In the genomic region with DNA sequence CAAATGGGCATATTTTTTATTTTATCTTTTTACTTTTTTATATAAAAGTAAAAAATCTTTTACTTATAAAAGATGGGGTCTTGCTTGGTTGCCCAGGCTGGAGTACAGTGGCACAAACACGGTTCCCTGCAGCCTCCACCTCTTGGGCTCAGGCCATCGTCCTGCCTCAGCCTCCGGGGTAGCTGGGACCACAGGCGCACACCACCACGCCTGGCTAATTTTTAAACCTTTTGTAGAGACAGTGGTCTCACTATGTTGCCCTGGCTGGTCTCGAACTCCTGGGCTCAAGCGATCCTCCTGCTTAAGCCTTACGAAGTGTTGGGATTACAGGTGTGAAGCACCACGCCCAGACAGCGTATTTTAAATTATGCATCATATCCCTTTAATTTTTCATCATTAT, we compare ENCODE assay signal across 9 cellular contexts. TPM values are rescaled to one million over a fixed set of nuclear protein-coding genes. Genes with fewer than 3 reads are reported as not detected.
DNase-seq lines count a peak whose midpoint lies in the region; ATAC-seq and TF ChIP-seq lines count a peak whose summit lies in the region.
"Had no signal": no experiment of that assay in that cellular context is flagged by ENCODE, and none has a peak within 500 bp of the region (broad histone marks: within the 10 kb centered on the region; RNA-seq: fewer than 3 reads in every experiment).

No MANE protein-coding gene starts in this region.

- H3K9me3 ChIP-seq in Peyer's patch: no peaks in the 10 kb centered on the region
- H3K9me3 ChIP-seq in esophagus squamous epithelium: no peaks in the 10 kb centered on the region
- H3K9me3 ChIP-seq in trophoblast cell (ENCODE audit: insufficient read depth, low read depth, low read length): peaks cover 2% of the 10 kb centered on the region

- no peak overlapping the region for H3K14ac ChIP-seq in trophoblast cell (ENCODE audit: low read length)

- TF ChIP-seq CTCF in Calu3 (IDR thresholded peaks at IDR 0.05; ENCODE audit: unreplicated experiment): no peak
- TF ChIP-seq CTCF in Peyer's patch (IDR thresholded peaks at IDR 0.05): no peak
- no peak for TF ChIP-seq CTCF in esophagus squamous epithelium (IDR thresholded peaks at IDR 0.05)

- H2BK12ac ChIP-seq in trophoblast cell (ENCODE audit: low read length): no peak overlapping the region

- no peak for DNase-seq in Calu3
- no peak for DNase-seq in Peyer's patch
- DNase-seq in esophagus squamous epithelium (lab: John Stamatoyannopoulos, UW): no peak
- no peak for DNase-seq in trophoblast cell
- DNase-seq in activated effector memory CD4-positive, alpha-beta T cell treated with anti-CD3 and anti-CD28 coated beads, Interleukin-2, amount 50 U/mL, for 16 hours: no peak
- DNase-seq in erythroblast (lab: John Stamatoyannopoulos, UW): no peak
- no peak for DNase-seq in sciatic nerve (ENCODE audit: low spot score)
- DNase-seq: NCI-H748 treated with DMSO at 0.1 percent for 48 hours had no signal

- intact Hi-C loops in Calu3 (cut with micrococcal nuclease; ENCODE audit: unreplicated experiment): no loop called here
- intact Hi-C loops in esophagus squamous epithelium (cut with DNase I): no loop called here
- intact Hi-C loops in sciatic nerve (cut with DNase I): no loop called here

- no peak overlapping the region for H3K9ac ChIP-seq in trophoblast cell (ENCODE audit: low read length)

- TF ChIP-seq POLR2A in Peyer's patch (IDR thresholded peaks at IDR 0.05) (no peak), esophagus squamous epithelium (IDR thresholded peaks at IDR 0.05) (no peak), GM18505 (IDR thresholded peaks at IDR 0.05; ENCODE audit: borderline replicate concordance, extremely low read depth, insufficient read depth, insufficient read length) (no peak), erythroblast (IDR thresholded peaks at IDR 0.05; ENCODE audit: low read length) (no peak)

- WGBS in esophagus squamous epithelium, 2 donors: 69 to 78% methylated on average over 9 of the region's 10 CpGs
- WGBS in trophoblast cell (ENCODE audit: extremely low coverage, insufficient coverage, insufficient read length): no CpG with 5 or more reads among the region's 10 CpGs

- H3K36me3 Mint-ChIP-seq in Calu3 (ENCODE audit: insufficient read depth, unreplicated experiment): peaks cover 17% of the 10 kb centered on the region

- CTCF ChIA-PET in Calu3 (lab: Charles Lee): no interaction called here

- peak overlapping the region; percentile 36 for H3K27ac Mint-ChIP-seq in Calu3 (ENCODE audit: unreplicated experiment)

- H4K91ac ChIP-seq in trophoblast cell (ENCODE audit: low read depth, low read length): peak overlapping the region; percentile 94

- BruUV-seq in Calu3 (replicated peaks; lab: Mats Ljungman, UMichigan): no TSS peak

- H3K4me3 Mint-ChIP-seq in Calu3 (ENCODE audit: low read depth, unreplicated experiment): peak overlapping the region; percentile 79

- no peak overlapping the region for H4K8ac ChIP-seq in trophoblast cell (ENCODE audit: low read depth, low read length)

- no peak overlapping the region for H3K23ac ChIP-seq in trophoblast cell (ENCODE audit: low read length)

- no peak overlapping the region for H3K4ac ChIP-seq in trophoblast cell (ENCODE audit: low read depth, low read length)

- no peak overlapping the region for H2AK5ac ChIP-seq in trophoblast cell (ENCODE audit: low read length)

- no peak overlapping the region for H3K18ac ChIP-seq in trophoblast cell (ENCODE audit: low read length)

- H2BK120ac ChIP-seq in trophoblast cell (ENCODE audit: insufficient read depth, low read length, poor library complexity): no peak overlapping the region

- peaks cover 11% of the 10 kb centered on the region for H3K79me1 ChIP-seq in trophoblast cell (ENCODE audit: low read length)

- peaks cover 14% of the 10 kb centered on the region for H3K4me1 Mint-ChIP-seq in Calu3 (ENCODE audit: low read depth, unreplicated experiment)

- H3K27me3 Mint-ChIP-seq in Calu3 (ENCODE audit: unreplicated experiment): no peaks in the 10 kb centered on the region

- H3K4me1 ChIP-seq in Peyer's patch (peaks cover 8 to 51% (median 18%) of the 10 kb centered on the region in 4 donors), esophagus squamous epithelium (peaks cover 24 to 80% (median 57%) of the 10 kb centered on the region in 3 donors), trophoblast cell (ENCODE audit: control insufficient read depth in 1 of 2, insufficient read depth in 2 of 2, low read length in 2 of 2) (peaks cover 19 to 21% of the 10 kb centered on the region in 2 experiments)

- no peaks in the 10 kb centered on the region for H3K9me3 Mint-ChIP-seq in Calu3 (ENCODE audit: low read depth, unreplicated experiment)

- H3K27me3 ChIP-seq in Peyer's patch (no peaks in the 10 kb centered on the region), esophagus squamous epithelium (no peaks in the 10 kb centered on the region), trophoblast cell (ENCODE audit: insufficient read depth, low read length) (no peaks in the 10 kb centered on the region)

- H2AFZ ChIP-seq in trophoblast cell (ENCODE audit: insufficient read depth, low read length, poor library complexity): peak overlapping the region; percentile 48

- H3K79me2 ChIP-seq in trophoblast cell (ENCODE audit: control insufficient read depth, insufficient read depth, low read length, poor library complexity): peaks cover 6% of the 10 kb centered on the region

- no peak overlapping the region for H2BK5ac ChIP-seq in trophoblast cell (ENCODE audit: low read depth, low read length, poor library complexity)

- H3K27ac ChIP-seq in Peyer's patch: peak overlapping the region; percentile 92 to 97 (median 94)
- H3K27ac ChIP-seq in esophagus squamous epithelium: peak overlapping the region; percentile 90 to 99 (median 96)
- H3K27ac ChIP-seq in trophoblast cell (ENCODE audit: low read depth, low read length): no peak overlapping the region

- H3K36me3 ChIP-seq in Peyer's patch (no peaks in the 10 kb centered on the region), esophagus squamous epithelium (no peaks in the 10 kb centered on the region), trophoblast cell (ENCODE audit: control insufficient read depth in 1 of 2, insufficient read depth in 2 of 2, low read length in 2 of 2) (no peaks in the 10 kb centered on the region)

- H4K12ac ChIP-seq in trophoblast cell (ENCODE audit: low read depth, low read length): no peak overlapping the region

- H3K4me2 ChIP-seq in trophoblast cell (ENCODE audit: low read length): peak overlapping the region; percentile 55

- no peak for ATAC-seq in GM18505 (IDR thresholded peaks at IDR 0.05; ENCODE audit: unreplicated experiment)
- no peak for ATAC-seq in sciatic nerve

- peak overlapping the region; percentile 44 to 81 (median 72) for H3K4me3 ChIP-seq in Peyer's patch
- peak overlapping the region; percentile 60 to 85 (median 66) for H3K4me3 ChIP-seq in esophagus squamous epithelium
- peak overlapping the region; percentile 92 for H3K4me3 ChIP-seq in trophoblast cell (ENCODE audit: low read depth, low read length)

RNA-seq across cellular contexts. Expression of a gene that starts 1.0 kb away (rescaled TPM):
- 18.0 TPM in 2 replicates for total RNA-seq in Calu3 (2022)
- 10 to 100 TPM; 23.1 to 72.9 (median 37.2) TPM for total RNA-seq in Peyer's patch
- 10 to 100 TPM; 10.6 to 35.5 (median 18.7) TPM for total RNA-seq in esophagus squamous epithelium
- 9.1 and 9.4 TPM in 2 replicates for polyA plus RNA-seq in trophoblast cell (2013)
- 52.9 TPM for total RNA-seq in sciatic nerve

RNA-seq across cellular contexts. Expression of a gene that starts 57.1 kb away (rescaled TPM):
- total RNA-seq in Calu3 (2022) (4.9 and 5.8 TPM in 2 replicates), Peyer's patch (100 to 1,000 TPM in 2 of 4 donors, 10 to 100 TPM in 2; 69.3 to 168 (median 94.1) TPM), esophagus squamous epithelium (10 to 100 TPM; 15.2 to 35.5 (median 25.2) TPM), sciatic nerve (20.1 TPM)
- polyA plus RNA-seq in trophoblast cell (2013): 85.2 and 90.2 TPM in 2 replicates
